In genomic region chr3:38139191-38139590, GRCh38 we compare ENCODE assay signal across 8 cellular contexts. TPM values are rescaled to one million over a fixed set of nuclear protein-coding genes. Genes with fewer than 3 reads are reported as not detected.
DNase-seq lines count a peak whose midpoint lies in the region; ATAC-seq and TF ChIP-seq lines count a peak whose summit lies in the region.

No MANE protein-coding gene starts in this region.

- ATAC-seq in gastrocnemius medialis (no peak), GM21367 (IDR thresholded peaks at IDR 0.05; ENCODE audit: unreplicated experiment) (no peak)

- no peaks in the 10 kb centered on the region for H3K9me2 ChIP-seq in SU-DHL-6 (replicated peaks; ENCODE audit: insufficient read depth, low read length)

- peaks cover 15% of the 10 kb centered on the region for H3K79me2 ChIP-seq in SU-DHL-6 (ENCODE audit: insufficient read depth, low read length)

- H3K27ac ChIP-seq in SU-DHL-6 (ENCODE audit: low read depth, low read length) (peak overlapping the region; percentile 46), gastrocnemius medialis (peak overlapping the region; percentile 88 to 97 (median 92))

- H3F3A ChIP-seq in SU-DHL-6 (ENCODE audit: insufficient read depth), result no peaks in the 10 kb centered on the region

- H3K9me3 ChIP-seq in SU-DHL-6 (ENCODE audit: insufficient read depth, low read length), result no peaks in the 10 kb centered on the region
- no peaks in the 10 kb centered on the region for H3K9me3 ChIP-seq in gastrocnemius medialis

- H3K4me3 ChIP-seq in GM12875 (ENCODE audit: low read depth, low read length) (peak overlapping the region; percentile 99), SU-DHL-6 (ENCODE audit: insufficient read depth, low read length, poor library complexity, severe bottlenecking) (peak overlapping the region; percentile 78), fibroblast of villous mesenchyme (ENCODE audit: low read depth, low read length) (peak overlapping the region; percentile 71), gastrocnemius medialis (peak overlapping the region; percentile 70 to 99 (median 80))

- H3K36me3 ChIP-seq in SU-DHL-6 (ENCODE audit: low read length), result no peaks in the 10 kb centered on the region
- H3K36me3 ChIP-seq in gastrocnemius medialis, result peaks cover 0 to 13% of the 10 kb centered on the region in 2 donors

- peak; percentile 13 for DNase-seq in fibroblast of villous mesenchyme (ENCODE audit: low read depth)
- no peak for DNase-seq in gastrocnemius medialis
- no peak for DNase-seq in stimulated activated CD4-positive, alpha-beta T cell treated with anti-CD3 and anti-CD28 coated beads, Interleukin-4, amount 100 ng/mL, for 4 hours
- no peak for DNase-seq in NCI-H748 treated with DMSO at 0.1 percent for 48 hours (lab: John Stamatoyannopoulos, UW)
- DNase-seq in GF-D8 (lab: John Stamatoyannopoulos, UW), result no peak

- intact Hi-C loops in gastrocnemius medialis (cut with DNase I; ENCODE audit: low total_unique reads), result loop anchor here (5.0 to 10.0 kb wide), 5 partner anchors 208 to 1144 kb away; partner anchors contain the start of genes ACVR2B, EPM2AIP1, MLH1 and XYLB

- in situ Hi-C loops in gastrocnemius medialis (cut with MboI; ENCODE audit: low sequenced_read_pairs in 4 of 4), result loop anchor here in 3 of 4 donors (25.0 kb wide), 1 partner anchor 348 kb away; the partner anchor contains the start of gene EXOG (in 3 of the 3)

- TF ChIP-seq CTCF in GM12875 (IDR thresholded peaks at IDR 0.05; ENCODE audit: borderline replicate concordance, insufficient read depth, low read depth, low read length) (no peak), SU-DHL-6 (IDR thresholded peaks at IDR 0.05; ENCODE audit: insufficient read depth, low read length, poor library complexity, severe bottlenecking) (no peak), fibroblast of villous mesenchyme (IDR thresholded peaks at IDR 0.05; ENCODE audit: insufficient read depth, low read depth, low read length) (no peak), gastrocnemius medialis (IDR thresholded peaks at IDR 0.05 in 4 of 5, conservative IDR thresholded peaks at IDR 0.05 in 1 of 5) (no peak)

- peak overlapping the region; percentile 38 for H2AFZ ChIP-seq in SU-DHL-6 (ENCODE audit: low read depth, low read length, severe bottlenecking)

- H3K4me2 ChIP-seq in SU-DHL-6 (ENCODE audit: low read depth, low read length, poor library complexity, severe bottlenecking), result peak overlapping the region; percentile 68

- peaks cover 19 to 30% of the 10 kb centered on the region in 2 donors for H3K4me1 ChIP-seq in gastrocnemius medialis

- H4K20me1 ChIP-seq in SU-DHL-6 (ENCODE audit: low read depth, low read length), result no peaks in the 10 kb centered on the region

- H3K27me3 ChIP-seq in SU-DHL-6 (ENCODE audit: low read length), result no peaks in the 10 kb centered on the region
- no peaks in the 10 kb centered on the region for H3K27me3 ChIP-seq in gastrocnemius medialis

- peak overlapping the region; percentile 86 for H3K9ac ChIP-seq in SU-DHL-6 (ENCODE audit: low read length)

- no peak for TF ChIP-seq POLR2A in gastrocnemius medialis (IDR thresholded peaks at IDR 0.05)

RNA-seq across cellular contexts. Expression of gene MYD88, which starts 0.7 kb away (rescaled TPM):
- 6.9 and 10.6 TPM in 2 replicates for total RNA-seq in fibroblast of villous mesenchyme
- total RNA-seq in gastrocnemius medialis, result 1 to 10 TPM; 2.1 to 6.6 (median 3.3) TPM

RNA-seq across cellular contexts. Expression of gene ACAA1, which starts 2.3 kb away (rescaled TPM):
- 18.1 and 20.0 TPM in 2 replicates for total RNA-seq in fibroblast of villous mesenchyme
- total RNA-seq in gastrocnemius medialis, result 10 to 100 TPM; 24.5 to 31.2 (median 29.3) TPM

RNA-seq across cellular contexts. Expression of gene OXSR1, which starts 26.1 kb away (rescaled TPM):
- total RNA-seq in fibroblast of villous mesenchyme, result 42.2 and 68.2 TPM in 2 replicates
- total RNA-seq in gastrocnemius medialis, result 10 to 100 TPM; 37.9 to 50.0 (median 43.2) TPM
